Comparison of ENCODE assay signal across 28 cellular contexts in genomic region chr16:27085182-27085581, GRCh38. TPM values are rescaled to one million over a fixed set of nuclear protein-coding genes. Genes with fewer than 3 reads are reported as not detected.
DNase-seq lines count a peak whose midpoint lies in the region; ATAC-seq and TF ChIP-seq lines count a peak whose summit lies in the region.
"Had no signal": no experiment of that assay in that cellular context is flagged by ENCODE, and none has a peak within 500 bp of the region (broad histone marks: within the 10 kb centered on the region; RNA-seq: fewer than 3 reads in every experiment).

No MANE protein-coding gene starts in this region.

- no peak overlapping the region for H2BK5ac ChIP-seq in mesenchymal stem cell (ENCODE audit: low read depth, low read length, poor library complexity, severe bottlenecking)

- H3K36me3 Mint-ChIP-seq in WTC11 (no peaks in the 10 kb centered on the region), progenitor cell of endocrine pancreas (ENCODE audit: insufficient read depth) (no peaks in the 10 kb centered on the region)

- intact Hi-C loops in PC-3 (cut with micrococcal nuclease), result no loop called here

- no TSS peak for BruUV-seq in PC-3 (replicated peaks; lab: Mats Ljungman, UMichigan)

- no peaks in the 10 kb centered on the region for H3K79me1 ChIP-seq in mesenchymal stem cell (replicated peaks; ENCODE audit: low read length, poor library complexity, severe bottlenecking)

- TF ChIP-seq CTCF in WTC11 (IDR thresholded peaks at IDR 0.05), result peak; percentile 23; the same call in 1 of the 2 replicates
- peak; percentile 13 for TF ChIP-seq CTCF in progenitor cell of endocrine pancreas (IDR thresholded peaks at IDR 0.05; ENCODE audit: unreplicated experiment)
- no peak for TF ChIP-seq CTCF in SK-N-SH (IDR thresholded peaks at IDR 0.05)
- TF ChIP-seq CTCF in PC-3 (conservative IDR thresholded peaks at IDR 0.05; ENCODE audit: low read depth, low read length), result no peak

- H3K27me3 ChIP-seq in H7 (ENCODE audit: control insufficient read depth, insufficient read depth, low read length) (no peaks in the 10 kb centered on the region), mesenchymal stem cell (ENCODE audit: control insufficient read depth in 1 of 2, insufficient read depth in 1 of 2, low read length in 2 of 2) (peaks cover 0 to 38% of the 10 kb centered on the region in 2 experiments), SK-N-SH (ENCODE audit: insufficient read depth) (no peaks in the 10 kb centered on the region; the same call in 1 of the 2 replicates), PC-3 (ENCODE audit: low read length) (peaks cover 27% of the 10 kb centered on the region)
- H3K27me3 ChIP-seq: MG63 had no signal

- H3K9me3 ChIP-seq in mesenchymal stem cell (ENCODE audit: control insufficient read depth, low read length) (no peaks in the 10 kb centered on the region), SK-N-SH (no peaks in the 10 kb centered on the region), PC-3 (ENCODE audit: low read length) (no peaks in the 10 kb centered on the region)
- H3K9me3 ChIP-seq: HAP-1, MG63, SJCRH30 had no signal

- H3K4me2 ChIP-seq in mesenchymal stem cell (ENCODE audit: low read length, poor library complexity, severe bottlenecking) (no peak overlapping the region), SK-N-SH (no peak overlapping the region), PC-3 (ENCODE audit: low read length) (no peak overlapping the region)
- H3K4me2 ChIP-seq: PC-9 had no signal

- CTCF ChIA-PET in WTC11 (lab: Charles Lee), result interaction anchor here (0.9 to 3.2 kb wide), 6 partner anchors 18 to 283 kb away, joined by 3 to 53 read pairs (median 4); partner anchors contain the start of gene C16orf82
- CTCF ChIA-PET in SK-N-SH (lab: Yijun Ruan, JAX), result no interaction called here
- CTCF ChIA-PET in PC-3 (lab: Charles Lee), result no interaction called here

- no peaks in the 10 kb centered on the region for H3F3A ChIP-seq in SK-N-SH (replicated peaks; ENCODE audit: insufficient read depth)
- no peaks in the 10 kb centered on the region for H3F3A ChIP-seq in PC-3 (ENCODE audit: low read length, unreplicated experiment)

- H2BK12ac ChIP-seq in mesenchymal stem cell (ENCODE audit: low read length in 2 of 2), result no peak overlapping the region

- H3K18ac ChIP-seq in mesenchymal stem cell (ENCODE audit: low read depth in 1 of 2, low read length in 2 of 2), result no peak overlapping the region

- TF ChIP-seq EP300 in SK-N-SH (IDR thresholded peaks at IDR 0.05; ENCODE audit: borderline replicate concordance in 1 of 2, low read depth in 1 of 2, low read length in 1 of 2), result no peak

- DNase-seq in H7 (peak; percentile 64), WTC11 (ENCODE audit: low spot score) (peak; percentile 38), mesenchymal stem cell (no peak), progenitor cell of endocrine pancreas (ENCODE audit: low spot score, unreplicated experiment) (no peak), SK-N-SH (no peak), T1000 (lab: John Stamatoyannopoulos, UW) (no peak), PC-3 (no peak)
- DNase-seq: Calu3, DMS79 treated with DMSO at 0.1 percent for 48 hours, GF-D8, HFFc6, IMR-90, KG1, MG63, NCI-H1105 treated with DMSO at 0.1 percent for 48 hours, NCI-H146, NCI-H1930, NCI-H2107, NCI-H524 treated with DMSO at 0.1 percent for 48 hours, NCI-H774, PC-9, SJCRH30 had no signal

- H2AFZ ChIP-seq in mesenchymal stem cell (ENCODE audit: low read depth, low read length) (no peak overlapping the region), SK-N-SH (ENCODE audit: low read depth) (no peak overlapping the region), PC-3 (ENCODE audit: low read length) (no peak overlapping the region)
- H2AFZ ChIP-seq: PC-9 had no signal

- H3K9ac ChIP-seq in mesenchymal stem cell (ENCODE audit: low read length) (no peak overlapping the region), SK-N-SH (no peak overlapping the region), PC-3 (ENCODE audit: low read length) (no peak overlapping the region)

- no peak overlapping the region for H4K8ac ChIP-seq in mesenchymal stem cell (ENCODE audit: low read length)

- H3K27ac ChIP-seq in mesenchymal stem cell (ENCODE audit: low read length, poor library complexity, severe bottlenecking) (no peak overlapping the region), SK-N-SH (ENCODE audit: low read depth in 2 of 2, low read length in 1 of 2) (no peak overlapping the region), PC-3 (ENCODE audit: low read length) (no peak overlapping the region)
- H3K27ac ChIP-seq: C4-2B, PC-9, SJCRH30 had no signal

- POLR2A ChIA-PET in WTC11 (lab: Charles Lee), result no interaction called here
- POLR2A ChIA-PET in SK-N-SH (lab: Yijun Ruan, JAX), result no interaction called here
- POLR2A ChIA-PET in PC-3 (lab: Charles Lee; ENCODE audit: unreplicated experiment), result no interaction called here

- no peak overlapping the region for H3K14ac ChIP-seq in mesenchymal stem cell (ENCODE audit: low read length in 2 of 2)

- H3K27me3 Mint-ChIP-seq in WTC11 (ENCODE audit: low read depth), result no peaks in the 10 kb centered on the region
- H3K27me3 Mint-ChIP-seq in progenitor cell of endocrine pancreas, result peaks cover 17% of the 10 kb centered on the region

- WGBS in mesenchymal stem cell, result 67% methylated on average over 5 of the region's 6 CpGs
- 24% methylated on average over 5 of the region's 6 CpGs for WGBS in SK-N-SH (ENCODE audit: low lambda C conversion rate)

- H3K36me3 ChIP-seq in H7 (replicated peaks; ENCODE audit: control insufficient read depth, insufficient read depth, low read length) (no peaks in the 10 kb centered on the region), mesenchymal stem cell (ENCODE audit: control insufficient read depth in 1 of 2, insufficient read depth in 2 of 2, low read depth in 1 of 2, low read length in 2 of 2) (no peaks in the 10 kb centered on the region), SK-N-SH (replicated peaks in 1 of 2; ENCODE audit: control insufficient read depth in 1 of 2, insufficient read depth in 2 of 2, low read length in 1 of 2) (no peaks in the 10 kb centered on the region), PC-3 (ENCODE audit: low read depth, low read length) (no peaks in the 10 kb centered on the region)
- H3K36me3 ChIP-seq: HAP-1, MG63, SJCRH30 had no signal

- no peak overlapping the region for H3K4ac ChIP-seq in mesenchymal stem cell (ENCODE audit: low read depth in 1 of 2, low read length in 2 of 2)

- H3K9me2 ChIP-seq in SK-N-SH (no peaks in the 10 kb centered on the region), PC-3 (replicated peaks; ENCODE audit: low read length) (no peaks in the 10 kb centered on the region)

- H3K23ac ChIP-seq in mesenchymal stem cell (ENCODE audit: low read length in 2 of 2), result no peak overlapping the region

- no peak overlapping the region for H3K27ac Mint-ChIP-seq in WTC11
- no peak overlapping the region for H3K27ac Mint-ChIP-seq in progenitor cell of endocrine pancreas
- H3K27ac Mint-ChIP-seq: HFFc6 had no signal

- H3K4me1 ChIP-seq in mesenchymal stem cell (ENCODE audit: control insufficient read depth, insufficient read depth, low read depth, low read length), result no peaks in the 10 kb centered on the region
- H3K4me1 ChIP-seq in SK-N-SH (ENCODE audit: control insufficient read depth in 1 of 2, insufficient read depth in 2 of 2, low read depth in 1 of 2, low read length in 1 of 2), result no peaks in the 10 kb centered on the region
- no peaks in the 10 kb centered on the region for H3K4me1 ChIP-seq in PC-3 (ENCODE audit: insufficient read depth, low read length)
- H3K4me1 ChIP-seq: HAP-1, SJCRH30 had no signal

- no peak overlapping the region for H2BK15ac ChIP-seq in mesenchymal stem cell (ENCODE audit: low read depth, poor library complexity, severe bottlenecking)

- no peaks in the 10 kb centered on the region for H3K9me3 Mint-ChIP-seq in WTC11
- H3K9me3 Mint-ChIP-seq in progenitor cell of endocrine pancreas (ENCODE audit: low read depth), result no peaks in the 10 kb centered on the region
- H3K9me3 Mint-ChIP-seq: HFFc6 had no signal

- H2BK120ac ChIP-seq in mesenchymal stem cell (ENCODE audit: low read depth, low read length), result no peak overlapping the region

- no peaks in the 10 kb centered on the region for H3K79me2 ChIP-seq in SK-N-SH (ENCODE audit: insufficient read depth)
- no peaks in the 10 kb centered on the region for H3K79me2 ChIP-seq in PC-3 (ENCODE audit: low read length)

- H3K4me3 Mint-ChIP-seq in WTC11, result no peak overlapping the region
- no peak overlapping the region for H3K4me3 Mint-ChIP-seq in progenitor cell of endocrine pancreas (ENCODE audit: low read depth)
- H3K4me3 Mint-ChIP-seq: HFFc6 had no signal

- ATAC-seq in WTC11 (no peak), GM19035 (IDR thresholded peaks at IDR 0.05; ENCODE audit: unreplicated experiment) (no peak), PC-3 (no peak)
- ATAC-seq: Right ventricle myocardium inferior had no signal

- no peak overlapping the region for H2AK5ac ChIP-seq in mesenchymal stem cell (ENCODE audit: low read length, severe bottlenecking)

- H3K4me3 ChIP-seq in H7 (ENCODE audit: insufficient read depth, low read depth, low read length), result no peak overlapping the region
- no peak overlapping the region for H3K4me3 ChIP-seq in mesenchymal stem cell (ENCODE audit: insufficient read depth in 1 of 2, low read depth in 1 of 2, low read length in 2 of 2)
- H3K4me3 ChIP-seq in SK-N-SH (ENCODE audit: low read depth in 2 of 2, low read length in 1 of 2), result no peak overlapping the region
- no peak overlapping the region for H3K4me3 ChIP-seq in PC-3 (ENCODE audit: low read length)
- H3K4me3 ChIP-seq: HAP-1, MG63, PC-9, SJCRH30 had no signal

- peaks cover 30% of the 10 kb centered on the region for H3K4me1 Mint-ChIP-seq in WTC11
- H3K4me1 Mint-ChIP-seq in progenitor cell of endocrine pancreas (ENCODE audit: low read depth), result no peaks in the 10 kb centered on the region

- peak overlapping the region; percentile 27 for H4K91ac ChIP-seq in mesenchymal stem cell (ENCODE audit: low read length)

- H4K20me1 ChIP-seq in SK-N-SH (ENCODE audit: insufficient read depth), result no peaks in the 10 kb centered on the region
- no peaks in the 10 kb centered on the region for H4K20me1 ChIP-seq in PC-3 (ENCODE audit: low read length)

- no peak for TF ChIP-seq RAD21 in SK-N-SH (IDR thresholded peaks at IDR 0.05; ENCODE audit: low read length)

TF ChIP-seq in SK-N-SH, 30 proteins besides CTCF, POLR2A, EP300 and RAD21:
- no peak for TF ChIP-seq TAF1 (IDR thresholded peaks at IDR 0.05; ENCODE audit: borderline replicate concordance, low read depth, low read length)
- TF ChIP-seq CHD2 (IDR thresholded peaks at IDR 0.05; ENCODE audit: low read length, partially characterized antibody), result no peak

RNA-seq across cellular contexts. Expression of gene C16orf82, which starts 18.5 kb away (rescaled TPM):
- 0.07 TPM in 1 of 2 replicates, not detected in the other for total RNA-seq in H7 (2014; rRNA removed; shearing (Covaris generic))
- not detected in 3 replicates for total RNA-seq in WTC11 (2021)
- not detected for polyA plus RNA-seq in mesenchymal stem cell (2013, experiment 1 of 2)
- polyA plus RNA-seq in mesenchymal stem cell (2013, experiment 2 of 2), result not detected
- total RNA-seq in progenitor cell of endocrine pancreas, result not detected in 2 replicates
- polyA plus RNA-seq in SK-N-SH (2012; rRNA removed), result not detected in 2 replicates
- not detected in 2 replicates for polyA plus RNA-seq in SK-N-SH (2012; cell fraction: cytosol; rRNA removed)
- polyA plus RNA-seq in SK-N-SH (2012; cell fraction: nucleus; rRNA removed), result not detected in 2 replicates
- not detected in 2 replicates for total RNA-seq in PC-3 (2014; rRNA removed)
- total RNA-seq: A673, Calu3, HFFc6, IMR-90, PC-9, Right ventricle myocardium inferior, RPMI7951, SJCRH30 had no signal
- polyA plus RNA-seq: IMR-90 had no signal

Comparison
In these comparisons a context has a peak if more than half of its experiments do, and no peak if none do; other contexts are left out.
1. DNase-seq: peak in H7 (single experiment) and WTC11 (single experiment); none in mesenchymal stem cell (single experiment), progenitor cell of endocrine pancreas (single experiment), SK-N-SH (single experiment), T1000 (single experiment) and PC-3 (single experiment).
2. CTCF ChIP-seq: peak in WTC11 (single experiment) and progenitor cell of endocrine pancreas (single experiment); none in SK-N-SH (single experiment) and PC-3 (single experiment).